ENCODE assay signal across 8 cellular contexts in the genomic region with DNA sequence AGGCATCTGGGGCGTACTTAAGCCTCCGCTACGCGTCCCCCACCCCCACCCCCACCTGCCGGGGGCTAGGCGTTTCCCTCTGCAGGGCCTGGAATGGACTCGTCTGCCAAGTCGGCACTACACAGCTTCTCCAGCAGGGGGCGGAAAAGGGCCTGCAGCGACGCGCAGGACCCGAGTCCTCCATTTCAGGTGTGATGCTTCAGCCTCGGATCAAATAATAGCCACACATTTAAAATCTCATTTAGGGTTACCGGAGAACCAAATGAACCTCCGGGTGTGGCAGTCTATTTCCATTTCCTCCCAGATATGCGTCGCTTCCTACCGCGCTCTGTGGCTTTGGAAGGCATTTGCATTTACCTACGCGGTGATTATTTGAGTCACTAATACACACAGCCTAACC.
DNase-seq lines count a peak whose midpoint lies in the region; ATAC-seq and TF ChIP-seq lines count a peak whose summit lies in the region.

No MANE protein-coding gene starts in this region.

- peaks cover 15% of the 10 kb centered on the region for H3K27me3 Mint-ChIP-seq in T-helper 2 cell treated with Interferon-gamma antibody and Interleukin-4, amounts not matched to agents 5 μg/mL and 100 μg/mL, for 36 hours (ENCODE audit: low read depth)

- peaks cover 16% of the 10 kb centered on the region for H3K4me1 Mint-ChIP-seq in T-helper 2 cell treated with Interferon-gamma antibody and Interleukin-4, amounts not matched to agents 5 μg/mL and 100 μg/mL, for 36 hours (ENCODE audit: low read depth)

- in situ Hi-C loops in astrocyte of the cerebellum (cut with HindIII; ENCODE audit: low sequenced_read_pairs), result no loop called here

- no peak overlapping the region for H3K27ac Mint-ChIP-seq in T-helper 2 cell treated with Interferon-gamma antibody and Interleukin-4, amounts not matched to agents 5 μg/mL and 100 μg/mL, for 36 hours

- ATAC-seq in GM19043 (IDR thresholded peaks at IDR 0.05; ENCODE audit: low read depth, unreplicated experiment) (peak; percentile 76), HG03432 (IDR thresholded peaks at IDR 0.05; ENCODE audit: unreplicated experiment) (peak; percentile 65), GM18861 (IDR thresholded peaks at IDR 0.05; ENCODE audit: unreplicated experiment) (no peak)

- TF ChIP-seq CTCF in C4-2B (conservative IDR thresholded peaks at IDR 0.05) (peak; percentile 83), astrocyte of the cerebellum (IDR thresholded peaks at IDR 0.05; ENCODE audit: low read depth, low read length, missing control alignments) (peak; percentile 65)

- no peaks in the 10 kb centered on the region for H3K9me3 Mint-ChIP-seq in T-helper 2 cell treated with Interferon-gamma antibody and Interleukin-4, amounts not matched to agents 5 μg/mL and 100 μg/mL, for 36 hours

- no peak overlapping the region for H3K27ac ChIP-seq in C4-2B

- peak overlapping the region; percentile 36 for H3K4me3 Mint-ChIP-seq in T-helper 2 cell treated with Interferon-gamma antibody and Interleukin-4, amounts not matched to agents 5 μg/mL and 100 μg/mL, for 36 hours

- DNase-seq in T-helper 2 cell treated with Interferon-gamma antibody and Interleukin-4, amounts not matched to agents 5 μg/mL and 100 μg/mL, for 36 hours (ENCODE audit: low spot score), result peak; percentile 42
- DNase-seq in astrocyte of the cerebellum (ENCODE audit: low read depth) (no peak), iris pigment epithelial cell (ENCODE audit: low read depth) (peak; percentile 11)
- DNase-seq in stimulated activated CD4-positive, alpha-beta T cell treated with anti-CD3 and anti-CD28 coated beads, TNF-alpha, amount 100 ng/mL, for 24 hours (ENCODE audit: low read depth in 3 of 3), result peak; percentile 30 to 57 (median 32)

- H3K36me3 Mint-ChIP-seq in T-helper 2 cell treated with Interferon-gamma antibody and Interleukin-4, amounts not matched to agents 5 μg/mL and 100 μg/mL, for 36 hours (ENCODE audit: low read depth), result no peaks in the 10 kb centered on the region

- H3K4me3 ChIP-seq in astrocyte of the cerebellum (ENCODE audit: low read depth, low read length), result no peak overlapping the region
